ENCODE assay signal across 8 cellular contexts in the genomic region with DNA sequence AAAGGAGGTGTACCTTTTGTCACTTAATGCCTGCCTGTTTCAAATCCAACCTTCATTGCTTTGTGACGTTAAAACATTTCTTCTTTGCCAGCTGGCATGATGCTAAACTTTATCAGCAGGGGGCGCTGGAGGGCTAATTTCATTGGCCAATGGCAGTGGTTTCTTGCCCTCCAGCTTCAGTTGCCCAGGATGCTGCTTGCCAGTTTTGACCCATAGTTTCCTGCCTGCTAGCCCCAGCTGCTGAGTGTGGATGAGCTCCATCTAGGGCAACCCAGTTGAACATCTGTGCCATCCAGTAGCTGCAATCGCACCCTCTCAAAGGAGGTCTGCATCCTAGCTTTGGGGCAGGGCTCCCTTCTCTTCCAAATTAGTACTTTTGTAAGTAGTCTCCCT. TPM values are rescaled to one million over a fixed set of nuclear protein-coding genes. Genes with fewer than 3 reads are reported as not detected.
DNase-seq lines count a peak whose midpoint lies in the region; ATAC-seq and TF ChIP-seq lines count a peak whose summit lies in the region.

No MANE protein-coding gene starts in this region.

- H2BK20ac ChIP-seq in H9 (ENCODE audit: low read depth, low read length, poor library complexity, severe bottlenecking), result no peak overlapping the region

- no peaks in the 10 kb centered on the region for H3K9me3 ChIP-seq in CD8-positive, alpha-beta memory T cell (ENCODE audit: low read length)
- no peaks in the 10 kb centered on the region for H3K9me3 ChIP-seq in H9 (ENCODE audit: control insufficient read depth, low read depth, low read length)
- H3K9me3 ChIP-seq in left lung, result no peaks in the 10 kb centered on the region

- no peak overlapping the region for H3K4me2 ChIP-seq in H9 (ENCODE audit: insufficient read depth, insufficient read length, low read length)

- no peaks in the 10 kb centered on the region for H3K36me3 ChIP-seq in CD8-positive, alpha-beta memory T cell (ENCODE audit: insufficient read depth, low read length)
- no peaks in the 10 kb centered on the region for H3K36me3 ChIP-seq in left lung

- H3K18ac ChIP-seq in H9 (ENCODE audit: insufficient read length, low read depth, low read length), result no peak overlapping the region

- peaks cover 2 to 6% (median 6%) of the 10 kb centered on the region in 3 donors for H3K4me1 Mint-ChIP-seq in CD8-positive, alpha-beta memory T cell
- peaks cover 13 to 16% of the 10 kb centered on the region in 2 experiments for H3K4me1 Mint-ChIP-seq in H9

- no CpG with 5 or more reads among the region's 3 CpGs for WGBS in H9 (ENCODE audit: extremely low coverage, insufficient read length, low lambda C conversion rate)

- CTCF ChIA-PET in CD8-positive, alpha-beta memory T cell (lab: Charles Lee), result interaction anchor here (0.8 to 2.0 kb wide), 8 partner anchors 9 to 56 kb away, joined by 3 to 12 read pairs (median 3); partner anchors contain the start of gene HIGD1A

- H3K9me3 Mint-ChIP-seq in CD8-positive, alpha-beta memory T cell, result no peaks in the 10 kb centered on the region
- H3K9me3 Mint-ChIP-seq in H9, result no peaks in the 10 kb centered on the region; a peak in 1 of 5 replicates

- POLR2A ChIA-PET in CD8-positive, alpha-beta memory T cell (lab: Charles Lee), result no interaction called here

- H3K79me1 ChIP-seq in H9 (ENCODE audit: insufficient read depth, low read depth, low read length, poor library complexity, severe bottlenecking), result no peaks in the 10 kb centered on the region

- H3T11ph ChIP-seq in H9 (ENCODE audit: low read length), result no peak overlapping the region

- H3K23ac ChIP-seq in H9 (ENCODE audit: insufficient read length, low read depth, low read length), result no peak overlapping the region

- H3K4ac ChIP-seq in H9 (ENCODE audit: low read depth, low read length), result no peak overlapping the region

- H3K36me3 Mint-ChIP-seq in CD8-positive, alpha-beta memory T cell, result no peaks in the 10 kb centered on the region
- H3K36me3 Mint-ChIP-seq in H9 (ENCODE audit: insufficient read depth in 1 of 3, low read depth in 3 of 3), result no peaks in the 10 kb centered on the region

- H3K27ac Mint-ChIP-seq in CD8-positive, alpha-beta memory T cell, result no peak overlapping the region
- H3K27ac Mint-ChIP-seq in H9, result no peak overlapping the region

- H3K27me3 Mint-ChIP-seq in CD8-positive, alpha-beta memory T cell, result peaks cover 7 to 23% of the 10 kb centered on the region in 2 donors
- H3K27me3 Mint-ChIP-seq in H9 (ENCODE audit: low read depth), result peaks cover 4% of the 10 kb centered on the region

- H2BK5ac ChIP-seq in H9 (ENCODE audit: insufficient read length, low read length), result no peak overlapping the region

- no peak overlapping the region for H2BK120ac ChIP-seq in H9 (ENCODE audit: low read depth, low read length, poor library complexity, severe bottlenecking)

- H3K9ac ChIP-seq in H9 (ENCODE audit: extremely low read depth, insufficient read length, low read length), result no peak overlapping the region

- no peak overlapping the region for H3K4me3 ChIP-seq in CD8-positive, alpha-beta memory T cell (ENCODE audit: low read length)
- H3K4me3 ChIP-seq in left lung, result no peak overlapping the region

- H3K27me3 ChIP-seq in CD8-positive, alpha-beta memory T cell (ENCODE audit: insufficient read depth, low read length, poor library complexity, severe bottlenecking), result peaks cover 4% of the 10 kb centered on the region
- H3K27me3 ChIP-seq in H9 (ENCODE audit: insufficient read depth, low read length) (no peaks in the 10 kb centered on the region), left lung (no peaks in the 10 kb centered on the region)

- H2AK5ac ChIP-seq in H9 (ENCODE audit: insufficient read length, low read length), result no peak overlapping the region

- H3K14ac ChIP-seq in H9 (ENCODE audit: insufficient read depth, low read length), result no peak overlapping the region

- peak; percentile 59 to 75 (median 62) for DNase-seq in CD8-positive, alpha-beta memory T cell
- peak; percentile 89 for DNase-seq in H9
- DNase-seq in NCI-H2196 (lab: John Stamatoyannopoulos, UW; ENCODE audit: unreplicated experiment), result peak; percentile 57
- peak; percentile 32 to 53 (median 46) for DNase-seq in activated CD4-positive, CD25-positive, alpha-beta regulatory T cell (lab: John Stamatoyannopoulos, UW)
- peak; percentile 57 for DNase-seq in central memory CD4-positive, alpha-beta T cell
- peak in 1 of 2 donors; percentile 58 for DNase-seq in left lung
- DNase-seq in stimulated activated CD4-positive, alpha-beta T cell treated with anti-CD3 and anti-CD28 coated beads, TNF-alpha, amount 100 ng/mL, for 24 hours (ENCODE audit: low read depth in 3 of 3), result peak; percentile 53 to 75 (median 61)

- no peak overlapping the region for H3K56ac ChIP-seq in H9 (ENCODE audit: insufficient read length, low read depth, low read length)

- H2BK12ac ChIP-seq in H9 (ENCODE audit: insufficient read length, low read depth, low read length), result no peak overlapping the region

- no peak overlapping the region for H4K8ac ChIP-seq in H9 (replicated peaks; ENCODE audit: insufficient read length, low read depth, low read length)

- no peak overlapping the region for H4K5ac ChIP-seq in H9 (ENCODE audit: insufficient read length, low read depth, low read length)

- H2BK15ac ChIP-seq in H9 (ENCODE audit: low read depth, low read length), result no peak overlapping the region

- peak; percentile 90 for TF ChIP-seq CTCF in H9 (conservative IDR thresholded peaks at IDR 0.05)
- peak; percentile 73 to 83 for TF ChIP-seq CTCF in left lung (IDR thresholded peaks at IDR 0.05)

- H2AFZ ChIP-seq in H9 (ENCODE audit: low read length), result peak overlapping the region; percentile 74

- ATAC-seq in left lung, result peak; percentile 91
- ATAC-seq in GM19397 (IDR thresholded peaks at IDR 0.05; ENCODE audit: unreplicated experiment), result no peak

- H4K20me1 ChIP-seq in H9 (ENCODE audit: control insufficient read depth, insufficient read depth, insufficient read length), result no peaks in the 10 kb centered on the region

- H4K91ac ChIP-seq in H9 (ENCODE audit: insufficient read length, low read depth, low read length), result no peak overlapping the region

- intact Hi-C loops in left lung (cut with DNase I), result loop anchor here in 1 of 2 donors (5.0 kb wide), 1 partner anchor 51 kb away; no protein-coding TSS in a partner anchor

- H3K23me2 ChIP-seq in H9 (ENCODE audit: insufficient read length, low read depth, low read length, poor library complexity, severe bottlenecking), result no peaks in the 10 kb centered on the region

- no peaks in the 10 kb centered on the region for H3K79me2 ChIP-seq in H9 (ENCODE audit: insufficient read depth, low read length)

- H3K4me3 Mint-ChIP-seq in CD8-positive, alpha-beta memory T cell, result no peak overlapping the region
- H3K4me3 Mint-ChIP-seq in H9, result no peak overlapping the region

- H3K27ac ChIP-seq in CD8-positive, alpha-beta memory T cell (ENCODE audit: low read depth, low read length), result no peak overlapping the region
- H3K27ac ChIP-seq in H9 (ENCODE audit: insufficient read length, low read depth, low read length) (no peak overlapping the region), left lung (no peak overlapping the region)

- no peaks in the 10 kb centered on the region for H3K4me1 ChIP-seq in CD8-positive, alpha-beta memory T cell (ENCODE audit: insufficient read depth, low read length)
- H3K4me1 ChIP-seq in H9 (ENCODE audit: insufficient read depth, low read length), result no peaks in the 10 kb centered on the region
- peaks cover 0 to 6% of the 10 kb centered on the region in 2 donors for H3K4me1 ChIP-seq in left lung

RNA-seq across cellular contexts. Expression of gene ACKR2, which starts 22.1 kb away (rescaled TPM):
- under 1 TPM; 0.20 to 0.92 TPM for total RNA-seq in CD8-positive, alpha-beta memory T cell
- polyA plus RNA-seq in CD8-positive, alpha-beta memory T cell, result not detected
- total RNA-seq in H9 (2021) (0.13 TPM in 1 of 2 replicates, not detected in the other), left lung (1 to 10 TPM; 2.5 to 7.9 TPM)

RNA-seq across cellular contexts. Expression of gene HIGD1A, which starts 27.0 kb away (rescaled TPM):
- 10 to 100 TPM; 89.3 to 93.2 TPM for total RNA-seq in CD8-positive, alpha-beta memory T cell
- 101 TPM for polyA plus RNA-seq in CD8-positive, alpha-beta memory T cell
- total RNA-seq in H9 (2021), result 77.6 and 84.2 TPM in 2 replicates
- 10 to 100 TPM; 81.3 to 95.2 TPM for total RNA-seq in left lung

RNA-seq across cellular contexts. Expression of gene CYP8B1, which starts 44.4 kb away (rescaled TPM):
- total RNA-seq in CD8-positive, alpha-beta memory T cell, result not detected
- polyA plus RNA-seq in CD8-positive, alpha-beta memory T cell, result not detected
- total RNA-seq in H9 (2021), result not detected in 2 replicates
- not detected for total RNA-seq in left lung

RNA-seq across cellular contexts. Expression of gene CCDC13, which starts 58.3 kb away (rescaled TPM):
- total RNA-seq in CD8-positive, alpha-beta memory T cell, result under 1 TPM; 0.42 to 0.44 TPM
- polyA plus RNA-seq in CD8-positive, alpha-beta memory T cell, result 0.33 TPM
- not detected in 2 replicates for total RNA-seq in H9 (2021)
- 1 to 10 TPM in 1 of 2 donors, under 1 TPM in 1; 0.90 to 2.9 TPM for total RNA-seq in left lung
